26 cellular contexts compared by ENCODE assay signal in genomic region chr3:31410411-31410810, GRCh38.
"Had no signal": no experiment of that assay in that cellular context is flagged by ENCODE, and none has a peak within 500 bp of the region (broad histone marks: within the 10 kb centered on the region; RNA-seq: fewer than 3 reads in every experiment).

No MANE protein-coding gene starts in this region.

- H3K4me3 ChIP-seq: colonic mucosa, coronary artery, dorsolateral prefrontal cortex, esophagus muscularis mucosa, esophagus squamous epithelium, gastrocnemius medialis, gastroesophageal sphincter had no signal

- ATAC-seq: effector memory CD8-positive, alpha-beta T cell; esophagus mucosa; foreskin keratinocyte; gastrocnemius medialis; gastroesophageal sphincter had no signal

- H3K9me3 ChIP-seq: colonic mucosa, esophagus muscularis mucosa, esophagus squamous epithelium, gastrocnemius medialis, gastroesophageal sphincter had no signal

- H3K36me3 ChIP-seq: colonic mucosa, esophagus muscularis mucosa, esophagus squamous epithelium, gastrocnemius medialis, gastroesophageal sphincter had no signal

- H3K27ac ChIP-seq: colonic mucosa, coronary artery, dorsolateral prefrontal cortex, epithelial cell of prostate, esophagus muscularis mucosa, esophagus squamous epithelium, foreskin keratinocyte, gastrocnemius medialis, gastroesophageal sphincter had no signal

- FAIRE-seq: colon, endometrium, endothelial cell of umbilical vein, frontal cortex had no signal

- DNase-seq: colonic mucosa; cortex of kidney; dermis blood vessel endothelial cell; dorsolateral prefrontal cortex; effector CD4-positive, alpha-beta T cell; effector CD8-positive, alpha-beta T cell; effector memory CD4-positive, alpha-beta T cell; effector memory CD8-positive, alpha-beta T cell; endodermal cell; erythroblast; esophagus squamous epithelium; foreskin fibroblast; foreskin keratinocyte; foreskin melanocyte; gastrocnemius medialis; glutamatergic neuron; head of caudate nucleus had no signal

- H3K4me1 ChIP-seq: colonic mucosa, esophagus squamous epithelium, foreskin keratinocyte had no signal

- H3K27me3 ChIP-seq: colonic mucosa, esophagus muscularis mucosa, esophagus squamous epithelium, gastrocnemius medialis, gastroesophageal sphincter had no signal
